23 cellular contexts compared by ENCODE assay signal in the genomic region with DNA sequence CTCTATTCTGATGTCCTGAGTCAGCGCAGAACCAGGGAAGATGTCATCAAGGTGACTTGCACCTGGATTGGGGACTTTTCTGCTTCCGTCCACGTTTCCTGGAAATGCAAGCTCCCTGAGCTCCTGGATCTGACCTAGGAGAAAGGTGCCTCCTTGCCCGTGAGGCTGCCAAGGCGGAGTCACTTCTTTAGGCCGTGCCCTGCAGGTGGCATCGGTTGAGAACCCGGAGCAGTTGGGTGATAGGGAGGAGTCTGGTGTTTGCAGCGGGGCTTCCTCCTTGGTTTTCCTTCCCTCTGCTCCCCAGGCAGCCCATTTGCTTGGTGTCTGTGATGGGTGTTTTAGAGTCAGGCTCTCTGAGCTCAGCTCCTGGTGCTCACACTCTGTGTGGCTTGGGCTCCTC. TPM values are rescaled to one million over a fixed set of nuclear protein-coding genes. Genes with fewer than 3 reads are reported as not detected.
DNase-seq lines count a peak whose midpoint lies in the region; ATAC-seq and TF ChIP-seq lines count a peak whose summit lies in the region.
"Had no signal": no experiment of that assay in that cellular context is flagged by ENCODE, and none has a peak within 500 bp of the region (broad histone marks: within the 10 kb centered on the region; RNA-seq: fewer than 3 reads in every experiment).

No MANE protein-coding gene starts in this region.

- peaks cover 1% of the 10 kb centered on the region for H3K79me1 ChIP-seq in neuronal stem cell (ENCODE audit: low read depth, low read length)

- no peak overlapping the region for H3K4ac ChIP-seq in neuronal stem cell (ENCODE audit: low read length)

- no peak overlapping the region for H3K4me2 ChIP-seq in neuronal stem cell (ENCODE audit: insufficient read depth, low read length, poor library complexity, severe bottlenecking)
- no peak overlapping the region for H3K4me2 ChIP-seq in MM.1S (ENCODE audit: low read depth, low read length)
- H3K4me2 ChIP-seq: SK-N-SH had no signal

- no peak overlapping the region for H3K9ac ChIP-seq in neuronal stem cell (ENCODE audit: low read depth, low read length, poor library complexity)
- no peak overlapping the region for H3K9ac ChIP-seq in MM.1S (ENCODE audit: low read length)
- H3K9ac ChIP-seq: parathyroid adenoma, SK-N-SH had no signal

- no peaks in the 10 kb centered on the region for H3K9me2 ChIP-seq in MM.1S (replicated peaks; ENCODE audit: insufficient read depth, low read length)
- H3K9me2 ChIP-seq: SK-N-SH had no signal

- no peak overlapping the region for H4K8ac ChIP-seq in neuronal stem cell (ENCODE audit: low read depth, low read length)

- peak overlapping the region; percentile 5 for H2AK5ac ChIP-seq in neuronal stem cell (ENCODE audit: low read depth, low read length)

- H2BK5ac ChIP-seq in neuronal stem cell (ENCODE audit: low read length) = no peak overlapping the region

- H3K4me3 ChIP-seq in neuronal stem cell (ENCODE audit: low read length in 2 of 2) = no peak overlapping the region
- H3K4me3 ChIP-seq in MM.1S (ENCODE audit: low read length) = no peak overlapping the region
- H3K4me3 ChIP-seq: adrenal gland, coronary artery, HAP-1, right lobe of liver had no signal

- H3K27me3 ChIP-seq in neuronal stem cell (ENCODE audit: control insufficient read depth in 3 of 3, insufficient read depth in 3 of 3, low read depth in 1 of 3, low read length in 3 of 3) (no peaks in the 10 kb centered on the region), MM.1S (replicated peaks; ENCODE audit: insufficient read depth, low read length) (no peaks in the 10 kb centered on the region)
- H3K27me3 ChIP-seq: adrenal gland, brain microvascular endothelial cell, right lobe of liver had no signal

- no peak overlapping the region for H4K91ac ChIP-seq in neuronal stem cell (ENCODE audit: low read depth, low read length, poor library complexity)

- no peak overlapping the region for H2BK15ac ChIP-seq in neuronal stem cell (ENCODE audit: low read length)

- no CpG with 5 or more reads among the region's 9 CpGs for WGBS in neuronal stem cell (ENCODE audit: extremely low coverage in 2 of 2, insufficient read length in 2 of 2, insufficient replicate concordance in 1 of 2), 2 donors

- H3K9me3 ChIP-seq in neuronal stem cell (replicated peaks in 1 of 2; ENCODE audit: control insufficient read depth in 2 of 2, insufficient read depth in 1 of 2, low read depth in 1 of 2, low read length in 2 of 2) = no peaks in the 10 kb centered on the region
- no peaks in the 10 kb centered on the region for H3K9me3 ChIP-seq in MM.1S (replicated peaks; ENCODE audit: insufficient read depth, low read length)
- H3K9me3 ChIP-seq: adrenal gland, HAP-1, right lobe of liver, SK-N-SH had no signal

- H2AFZ ChIP-seq in neuronal stem cell (ENCODE audit: low read length) = no peak overlapping the region
- no peak overlapping the region for H2AFZ ChIP-seq in MM.1S (ENCODE audit: low read length)
- H2AFZ ChIP-seq: parathyroid adenoma had no signal

- peak; percentile 11 to 21 for DNase-seq in Kasumi-1 (lab: John Stamatoyannopoulos, UW)
- no peak for DNase-seq in epithelial cell of prostate (ENCODE audit: low read depth, low spot score)
- DNase-seq in neuronal stem cell (ENCODE audit: low spot score) = no peak
- no peak for DNase-seq in stimulated activated CD4-positive, alpha-beta T cell treated with anti-CD3 and anti-CD28 coated beads, Interleukin-1b, Interleukin-23, amount 100 ng/mL, for 48 hours
- DNase-seq in G401 (ENCODE audit: low spot score) = no peak
- no peak for DNase-seq in MM.1S
- DNase-seq: ACHN; activated CD4-positive, alpha-beta T cell treated with anti-CD3 and anti-CD28 coated beads, Interleukin-2, amount 50 U/mL, for 1 hour; activated CD8-positive, alpha-beta memory T cell treated with anti-CD3 and anti-CD28 coated beads, Interleukin-2, amount 50 U/mL, for 4 hours; brain microvascular endothelial cell; head of caudate nucleus; NCI-H1092; NCI-H2029 treated with DMSO at 0.1 percent for 48 hours; right lobe of liver; SK-N-SH; stimulated activated CD4-positive, alpha-beta T cell treated with anti-CD3 and anti-CD28 coated beads, Interleukin-15, amount 100 ng/mL, for 24 hours; stimulated activated CD8-positive, alpha-beta memory T cell treated with anti-CD3 and anti-CD28 coated beads, Interleukin-4, amount 100 ng/mL, for 48 hours had no signal

- H2BK120ac ChIP-seq in neuronal stem cell (ENCODE audit: low read depth, low read length) = no peak overlapping the region

- H4K20me1 ChIP-seq in MM.1S (ENCODE audit: insufficient read depth, low read length) = no peaks in the 10 kb centered on the region

- no peaks in the 10 kb centered on the region for H3F3A ChIP-seq in MM.1S (ENCODE audit: insufficient read depth, low read length)

- 0 out of 2 replicates have a peak, but pooled peaks have one; percentile 14 for TF ChIP-seq CTCF in 22Rv1 (IDR thresholded peaks at IDR 0.05)
- no peak for TF ChIP-seq CTCF in MM.1S (IDR thresholded peaks at IDR 0.05; ENCODE audit: low read length)

- no peak overlapping the region for H3K23ac ChIP-seq in neuronal stem cell (ENCODE audit: low read depth, low read length, poor library complexity)

- in situ Hi-C loops in G401 (cut with HindIII; ENCODE audit: low sequenced_read_pairs) = no loop called here

- no peak overlapping the region for H3K14ac ChIP-seq in neuronal stem cell (ENCODE audit: low read length)

- no peak for ATAC-seq in HG02623 (IDR thresholded peaks at IDR 0.05; ENCODE audit: unreplicated experiment)

- no peak overlapping the region for H2BK12ac ChIP-seq in neuronal stem cell (ENCODE audit: low read length)

- H3K27ac ChIP-seq in 22Rv1 (peak overlapping the region; percentile 96), epithelial cell of prostate (peak overlapping the region; percentile 40), neuronal stem cell (replicated peaks; ENCODE audit: low read length) (no peak overlapping the region), MM.1S (ENCODE audit: low read length) (no peak overlapping the region)
- H3K27ac ChIP-seq: adrenal gland, brain microvascular endothelial cell, coronary artery, parathyroid adenoma, right lobe of liver had no signal

- H3K4me1 ChIP-seq in neuronal stem cell (ENCODE audit: control insufficient read depth in 2 of 2, insufficient read depth in 1 of 2, low read depth in 1 of 2, low read length in 2 of 2) = peaks cover 0 to 1% of the 10 kb centered on the region in 2 donors
- no peaks in the 10 kb centered on the region for H3K4me1 ChIP-seq in MM.1S (ENCODE audit: low read length)
- H3K4me1 ChIP-seq: adrenal gland, parathyroid adenoma had no signal

- H3K36me3 ChIP-seq in neuronal stem cell (replicated peaks in 1 of 2; ENCODE audit: control insufficient read depth in 2 of 2, insufficient read depth in 2 of 2, low read length in 2 of 2) = no peaks in the 10 kb centered on the region
- no peaks in the 10 kb centered on the region for H3K36me3 ChIP-seq in MM.1S (replicated peaks; ENCODE audit: insufficient read depth, low read length)
- H3K36me3 ChIP-seq: adrenal gland, right lobe of liver had no signal

- no peak overlapping the region for H3K18ac ChIP-seq in neuronal stem cell (ENCODE audit: low read length)

- H3K79me2 ChIP-seq in MM.1S (ENCODE audit: low read length) = peaks cover 80% of the 10 kb centered on the region
- H3K79me2 ChIP-seq: parathyroid adenoma had no signal

RNA-seq across cellular contexts. Expression of gene NANS, which starts 15.2 kb away (rescaled TPM):
- 24.9 TPM for polyA plus RNA-seq in neuronal stem cell (2013, experiment 1 of 2)
- polyA plus RNA-seq in neuronal stem cell (2013, experiment 2 of 2) = 23.1 TPM
- 122 and 147 TPM in 2 replicates for total RNA-seq in G401 (2014; rRNA removed; shearing (Covaris generic))

RNA-seq across cellular contexts. Expression of gene TRIM14, which starts 47.3 kb away (rescaled TPM):
- 1.7 TPM for polyA plus RNA-seq in neuronal stem cell (2013, experiment 1 of 2)
- polyA plus RNA-seq in neuronal stem cell (2013, experiment 2 of 2) = 1.9 TPM
- 8.9 and 10.2 TPM in 2 replicates for total RNA-seq in G401 (2014; rRNA removed; shearing (Covaris generic))

Comparison
In these comparisons a context has a peak if more than half of its experiments do, and no peak if none do; other contexts are left out.
1. H3K27ac ChIP-seq: peak in 22Rv1 (single experiment) and epithelial cell of prostate (single experiment); none in neuronal stem cell (single experiment) and MM.1S (single experiment).
2. DNase-seq: peak in Kasumi-1 (2 of 2); none in epithelial cell of prostate (single experiment), neuronal stem cell (single experiment), stimulated activated CD4-positive, alpha-beta T cell treated with anti-CD3 and anti-CD28 coated beads, Interleukin-1b, Interleukin-23, amount 100 ng/mL, for 48 hours (single experiment), G401 (single experiment) and MM.1S (single experiment).